In the genomic region with DNA sequence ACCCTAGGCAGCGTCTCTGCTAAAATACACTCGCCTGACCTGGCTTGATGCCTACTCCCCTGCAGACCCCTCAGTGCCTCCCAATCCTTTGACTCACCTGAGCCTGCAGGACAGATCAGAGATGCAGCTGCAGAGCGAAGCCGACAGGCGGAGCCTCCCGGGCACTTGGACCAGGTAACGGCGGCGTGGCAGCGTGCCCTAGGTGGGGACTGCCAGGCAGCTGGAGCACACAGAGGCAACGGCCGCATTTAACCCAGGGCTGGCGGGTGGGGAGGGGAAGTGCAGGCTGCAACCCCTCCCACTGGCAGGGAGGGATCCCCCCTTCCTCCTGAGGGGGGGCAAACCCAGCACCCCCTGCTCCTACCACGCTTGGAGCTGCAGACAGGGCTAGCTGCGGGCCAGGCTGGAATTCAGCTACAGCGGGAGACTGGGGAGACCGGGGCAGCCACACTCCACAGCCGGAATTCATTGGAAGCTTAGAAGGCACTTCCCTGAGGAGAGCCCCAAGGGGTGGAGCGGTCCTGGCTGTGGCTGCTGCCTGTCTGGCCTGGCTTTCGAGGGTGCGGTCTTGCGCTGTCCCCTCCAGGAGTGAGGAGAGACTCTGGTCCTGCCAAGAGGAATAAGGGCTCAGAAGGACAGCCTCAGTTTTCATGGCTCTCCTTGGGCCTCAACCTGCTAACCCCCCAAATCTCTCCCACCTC, we compare ENCODE assay signal across 14 cellular contexts. TPM values are rescaled to one million over a fixed set of nuclear protein-coding genes. Genes with fewer than 3 reads are reported as not detected.
DNase-seq lines count a peak whose midpoint lies in the region; ATAC-seq and TF ChIP-seq lines count a peak whose summit lies in the region.
"Had no signal": no experiment of that assay in that cellular context is flagged by ENCODE, and none has a peak within 500 bp of the region (broad histone marks: within the 10 kb centered on the region; RNA-seq: fewer than 3 reads in every experiment).

A gene with protein sequence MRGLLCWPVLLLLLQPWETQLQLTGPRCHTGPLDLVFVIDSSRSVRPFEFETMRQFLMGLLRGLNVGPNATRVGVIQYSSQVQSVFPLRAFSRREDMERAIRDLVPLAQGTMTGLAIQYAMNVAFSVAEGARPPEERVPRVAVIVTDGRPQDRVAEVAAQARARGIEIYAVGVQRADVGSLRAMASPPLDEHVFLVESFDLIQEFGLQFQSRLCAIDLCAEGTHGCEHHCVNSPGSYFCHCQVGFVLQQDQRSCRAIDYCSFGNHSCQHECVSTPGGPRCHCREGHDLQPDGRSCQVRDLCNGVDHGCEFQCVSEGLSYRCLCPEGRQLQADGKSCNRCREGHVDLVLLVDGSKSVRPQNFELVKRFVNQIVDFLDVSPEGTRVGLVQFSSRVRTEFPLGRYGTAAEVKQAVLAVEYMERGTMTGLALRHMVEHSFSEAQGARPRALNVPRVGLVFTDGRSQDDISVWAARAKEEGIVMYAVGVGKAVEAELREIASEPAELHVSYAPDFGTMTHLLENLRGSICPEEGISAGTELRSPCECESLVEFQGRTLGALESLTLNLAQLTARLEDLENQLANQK (minus strand): TSS at position 222 of the 701 bp plus-strand sequence. CDS start 2,717 bp downstream, outside the sequence.

- peak; percentile 65 for DNase-seq in GM23338 (ENCODE audit: low spot score)
- DNase-seq in NCI-H526 (lab: John Stamatoyannopoulos, UW) = peak; percentile 24 to 78
- DNase-seq in heart left ventricle = peak in 2 of 5 donors; percentile 58 to 75
- no peak for DNase-seq in retinal pigment epithelial cell (ENCODE audit: low read depth)
- no peak for DNase-seq in NCI-H1417 (lab: John Stamatoyannopoulos, UW)
- no peak for DNase-seq in stimulated activated CD4-positive, alpha-beta T cell treated with anti-CD3 and anti-CD28 coated beads, Interleukin-4, amount 100 ng/mL, for 4 hours
- no peak for DNase-seq in HK-2 (ENCODE audit: unreplicated experiment)
- DNase-seq: activated T-cell treated with anti-CD3 and anti-CD28 coated beads, Interleukin-2, amount 50 U/mL, for 48 hours; NCI-H226; sigmoid colon had no signal

- H3K27me3 Mint-ChIP-seq in GM23338 (ENCODE audit: insufficient read depth, low read depth, poor library complexity) = peaks cover 29% of the 10 kb centered on the region

- no peak within 1 kb of the TSS; the same call in 2 of the 3 replicates for H3K4me3 Mint-ChIP-seq in GM23338
- H3K4me3 Mint-ChIP-seq: IgD-negative memory B cell had no signal

- peaks cover 26% of the 10 kb centered on the region for H3K4me1 Mint-ChIP-seq in GM23338

- H3K79me2 ChIP-seq in GM23338 (replicated peaks; ENCODE audit: insufficient read depth) = no peaks in the 10 kb centered on the region
- H3K79me2 ChIP-seq: hepatocyte had no signal

- 24 to 50% (median 30%) methylated on average over 13 to 22 of the region's 22 CpGs for WGBS in heart left ventricle, 4 donors

- H3K27me3 ChIP-seq in GM23338 (ENCODE audit: insufficient read depth) (peaks cover 16% of the 10 kb centered on the region; the same call in 1 of the 2 replicates), heart left ventricle (peaks cover 19 to 76% (median 41%) of the 10 kb centered on the region in 9 donors)
- H3K27me3 ChIP-seq: hepatocyte had no signal

- TF ChIP-seq POLR2A in heart left ventricle (IDR thresholded peaks at IDR 0.05) = no peak

- H3K9me2 ChIP-seq in GM23338 (ENCODE audit: insufficient read depth) = no peaks in the 10 kb centered on the region

- H3K36me3 ChIP-seq in GM23338 (ENCODE audit: insufficient read depth) (no peaks in the 10 kb centered on the region), heart left ventricle (no peaks in the 10 kb centered on the region)
- H3K36me3 ChIP-seq: sigmoid colon, SJCRH30 had no signal

- H3K27ac ChIP-seq in GM23338 (ENCODE audit: low read depth) (no peak within 1 kb of the TSS), heart left ventricle (no peak within 1 kb of the TSS)
- H3K27ac ChIP-seq: hepatocyte, sigmoid colon, SJCRH30 had no signal

- TF ChIP-seq CTCF in GM23338 (conservative IDR thresholded peaks at IDR 0.05; ENCODE audit: low read depth in 2 of 2) = peak in 1 of 2 experiments; percentile 34; a peak in 1 of 4 replicates
- no peak for TF ChIP-seq CTCF in heart left ventricle (IDR thresholded peaks at IDR 0.05)
- peak; percentile 10 for TF ChIP-seq CTCF in retinal pigment epithelial cell (conservative IDR thresholded peaks at IDR 0.05; ENCODE audit: low read depth, low read length)

- H3K9me3 ChIP-seq in heart left ventricle = no peaks in the 10 kb centered on the region
- H3K9me3 ChIP-seq: sigmoid colon, SJCRH30 had no signal

- no peaks in the 10 kb centered on the region for H3F3A ChIP-seq in GM23338 (replicated peaks; ENCODE audit: low read depth)

- peak within 1 kb of the TSS; percentile 68; the same call in 1 of the 2 replicates for H3K4me2 ChIP-seq in GM23338
- H3K4me2 ChIP-seq: hepatocyte had no signal

- H2AFZ ChIP-seq in GM23338 = peak within 1 kb of the TSS; percentile 38; the same call in 1 of the 2 replicates
- H2AFZ ChIP-seq: hepatocyte had no signal

- H3K36me3 Mint-ChIP-seq in GM23338 (ENCODE audit: low read depth) = no peaks in the 10 kb centered on the region; the same call in 2 of the 3 replicates

- peaks cover 10% of the 10 kb centered on the region; the same call in 1 of the 2 replicates for H3K4me1 ChIP-seq in GM23338 (ENCODE audit: insufficient read depth)
- peaks cover 0 to 17% (median 0%) of the 10 kb centered on the region in 12 donors for H3K4me1 ChIP-seq in heart left ventricle
- H3K4me1 ChIP-seq: SJCRH30 had no signal

- ATAC-seq in GM23338 (peak; percentile 54), heart left ventricle (peak; percentile 33 to 50 (median 40))

- intact Hi-C loops in heart left ventricle (cut with DNase I) = loop anchor here in 1 of 10 donors (10.0 kb wide), 1 partner anchor 293 kb away; no protein-coding TSS in a partner anchor

- H3K4me3 ChIP-seq in GM23338 (peak within 1 kb of the TSS; percentile 34; the same call in 1 of the 2 replicates), heart left ventricle (no peak within 1 kb of the TSS), retinal pigment epithelial cell (ENCODE audit: low read length) (no peak within 1 kb of the TSS)
- H3K4me3 ChIP-seq: hepatocyte, sigmoid colon, SJCRH30 had no signal

- no peaks in the 10 kb centered on the region; the same call in 2 of the 3 replicates for H3K9me3 Mint-ChIP-seq in GM23338

- H4K20me1 ChIP-seq in GM23338 (replicated peaks; ENCODE audit: insufficient read depth) = no peaks in the 10 kb centered on the region; the same call in 1 of the 2 replicates

- no peak within 1 kb of the TSS for H3K27ac Mint-ChIP-seq in GM23338
- H3K27ac Mint-ChIP-seq: IgD-negative memory B cell had no signal

TF ChIP-seq in GM23338, 12 proteins besides CTCF, POLR2A, EP300 and RAD21 (continues in another document):
- TF ChIP-seq ZNF331 (CRISPR knock-in tag; IDR thresholded peaks at IDR 0.05; ENCODE audit: low read depth) = no peak
- TF ChIP-seq NANOG (IDR thresholded peaks at IDR 0.05; ENCODE audit: borderline replicate concordance) = no peak
- TF ChIP-seq JUNB (IDR thresholded peaks at IDR 0.05; ENCODE audit: unreplicated experiment) = no peak
- no peak for TF ChIP-seq STAT1 (IDR thresholded peaks at IDR 0.05; ENCODE audit: unreplicated experiment)
- TF ChIP-seq, protein P1, sequence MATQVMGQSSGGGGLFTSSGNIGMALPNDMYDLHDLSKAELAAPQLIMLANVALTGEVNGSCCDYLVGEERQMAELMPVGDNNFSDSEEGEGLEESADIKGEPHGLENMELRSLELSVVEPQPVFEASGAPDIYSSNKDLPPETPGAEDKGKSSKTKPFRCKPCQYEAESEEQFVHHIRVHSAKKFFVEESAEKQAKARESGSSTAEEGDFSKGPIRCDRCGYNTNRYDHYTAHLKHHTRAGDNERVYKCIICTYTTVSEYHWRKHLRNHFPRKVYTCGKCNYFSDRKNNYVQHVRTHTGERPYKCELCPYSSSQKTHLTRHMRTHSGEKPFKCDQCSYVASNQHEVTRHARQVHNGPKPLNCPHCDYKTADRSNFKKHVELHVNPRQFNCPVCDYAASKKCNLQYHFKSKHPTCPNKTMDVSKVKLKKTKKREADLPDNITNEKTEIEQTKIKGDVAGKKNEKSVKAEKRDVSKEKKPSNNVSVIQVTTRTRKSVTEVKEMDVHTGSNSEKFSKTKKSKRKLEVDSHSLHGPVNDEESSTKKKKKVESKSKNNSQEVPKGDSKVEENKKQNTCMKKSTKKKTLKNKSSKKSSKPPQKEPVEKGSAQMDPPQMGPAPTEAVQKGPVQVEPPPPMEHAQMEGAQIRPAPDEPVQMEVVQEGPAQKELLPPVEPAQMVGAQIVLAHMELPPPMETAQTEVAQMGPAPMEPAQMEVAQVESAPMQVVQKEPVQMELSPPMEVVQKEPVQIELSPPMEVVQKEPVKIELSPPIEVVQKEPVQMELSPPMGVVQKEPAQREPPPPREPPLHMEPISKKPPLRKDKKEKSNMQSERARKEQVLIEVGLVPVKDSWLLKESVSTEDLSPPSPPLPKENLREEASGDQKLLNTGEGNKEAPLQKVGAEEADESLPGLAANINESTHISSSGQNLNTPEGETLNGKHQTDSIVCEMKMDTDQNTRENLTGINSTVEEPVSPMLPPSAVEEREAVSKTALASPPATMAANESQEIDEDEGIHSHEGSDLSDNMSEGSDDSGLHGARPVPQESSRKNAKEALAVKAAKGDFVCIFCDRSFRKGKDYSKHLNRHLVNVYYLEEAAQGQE (IDR thresholded peaks at IDR 0.05; ENCODE audit: unreplicated experiment) = no peak
- TF ChIP-seq EZH2 (IDR thresholded peaks at IDR 0.05; ENCODE audit: low read depth, unreplicated experiment) = no peak
- no peak for TF ChIP-seq CREB1 (CRISPR knock-in tag; IDR thresholded peaks at IDR 0.05; ENCODE audit: low read depth)
- no peak for TF ChIP-seq EZH2phosphoT487 (IDR thresholded peaks at IDR 0.05; ENCODE audit: unreplicated experiment)

RNA-seq across cellular contexts. Expression of the gene that starts here (rescaled TPM):
- total RNA-seq in GM23338 (2014; rRNA removed; shearing (Covaris generic)) = 4.2 and 5.1 TPM in 2 replicates
- 3.3 and 4.0 TPM in 2 replicates for polyA plus RNA-seq in GM23338 (2016; fragmentation: Nextera tagmentation; extraction: Ambion mirVana)
- not detected for total RNA-seq in heart left ventricle
- polyA plus RNA-seq in heart left ventricle = not detected
- total RNA-seq: sigmoid colon, temporal lobe had no signal
- polyA plus RNA-seq: hepatocyte, IgD-negative memory B cell had no signal

Comparison
In these comparisons a context has a peak if more than half of its experiments do, and no peak if none do; other contexts are left out.
1. Peak in ATAC-seq in heart left ventricle; RNA of the gene not detected or under 1 TPM.
2. DNase-seq: peak in GM23338 (single experiment) and NCI-H526 (2 of 2); none in retinal pigment epithelial cell (single experiment), NCI-H1417 (0 of 3), stimulated activated CD4-positive, alpha-beta T cell treated with anti-CD3 and anti-CD28 coated beads, Interleukin-4, amount 100 ng/mL, for 4 hours (0 of 2) and HK-2 (single experiment).